8 cellular contexts compared by ENCODE assay signal in the genomic region with DNA sequence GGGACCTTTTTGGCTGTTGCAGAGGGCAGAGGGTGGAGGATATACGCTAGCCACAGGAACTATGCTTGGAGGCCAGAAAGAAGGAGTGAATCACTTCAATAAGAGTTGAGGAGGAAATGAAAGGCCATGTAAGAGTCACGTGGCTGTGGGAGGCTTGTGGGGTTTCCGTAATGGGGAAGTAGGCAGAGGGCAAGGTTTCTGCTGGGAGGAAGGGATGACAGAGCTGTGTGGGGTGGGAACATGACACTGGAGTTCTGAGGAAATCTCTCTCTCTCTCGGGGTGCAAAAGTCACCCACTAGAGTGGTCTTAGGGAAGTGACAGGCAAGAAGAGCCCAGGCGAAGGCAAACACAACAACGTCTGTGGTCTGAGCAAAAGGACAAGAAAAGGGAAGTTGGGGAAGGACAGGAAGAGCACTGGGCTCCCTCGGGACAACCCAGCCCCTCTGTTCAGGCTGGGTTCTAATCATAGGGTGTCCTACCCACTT. TPM values are rescaled to one million over a fixed set of nuclear protein-coding genes. Genes with fewer than 3 reads are reported as not detected.
A peak's percentile ranks its signal among the peaks of the same experiment; 100 is the strongest.
DNase-seq lines count a peak whose midpoint lies in the region; ATAC-seq and TF ChIP-seq lines count a peak whose summit lies in the region.

No MANE protein-coding gene starts in this region.

- no peak overlapping the region for H3K27ac Mint-ChIP-seq in activated T-helper 17 cell treated with anti-CD3 and anti-CD28 coated beads, Interleukin-2, amount 50 U/mL, for 72 hours
- peak overlapping the region; percentile 20 to 57 for H3K27ac Mint-ChIP-seq in natural killer cell treated with Interleukin-12 subunit alpha and Interleukin-12 subunit beta and Interleukin-15 and Interleukin-18, amount 100 ng/mL, for 72 hours

- H3K27me3 Mint-ChIP-seq in activated T-helper 17 cell treated with anti-CD3 and anti-CD28 coated beads, Interleukin-2, amount 50 U/mL, for 72 hours = peaks cover 36% of the 10 kb centered on the region
- H3K27me3 Mint-ChIP-seq in natural killer cell treated with Interleukin-12 subunit alpha and Interleukin-12 subunit beta and Interleukin-15 and Interleukin-18, amount 100 ng/mL, for 72 hours = peaks cover 31 to 33% of the 10 kb centered on the region in 2 donors

- no peaks in the 10 kb centered on the region for H3K9me3 Mint-ChIP-seq in activated T-helper 17 cell treated with anti-CD3 and anti-CD28 coated beads, Interleukin-2, amount 50 U/mL, for 72 hours
- peaks cover 8% of the 10 kb centered on the region for H3K9me3 Mint-ChIP-seq in natural killer cell treated with Interleukin-12 subunit alpha and Interleukin-12 subunit beta and Interleukin-15 and Interleukin-18, amount 100 ng/mL, for 72 hours

- ATAC-seq in GM21390 (IDR thresholded peaks at IDR 0.05; ENCODE audit: unreplicated experiment) (peak; percentile 68), HG03565 (IDR thresholded peaks at IDR 0.05; ENCODE audit: unreplicated experiment) (peak; percentile 58)
- ATAC-seq in activated T-helper 17 cell treated with anti-CD3 and anti-CD28 coated beads, Interleukin-2, amount 50 U/mL, for 72 hours (replicated peaks) = peak; percentile 75
- peak; percentile 50 to 67 for ATAC-seq in natural killer cell treated with Interleukin-12 subunit alpha and Interleukin-12 subunit beta and Interleukin-15 and Interleukin-18, amount 100 ng/mL, for 72 hours

- no peak for TF ChIP-seq CTCF in GM13977 (IDR thresholded peaks at IDR 0.05; ENCODE audit: extremely low read depth, insufficient read depth, missing control alignments)

- peak; percentile 32 for DNase-seq in GM13977 (ENCODE audit: low spot score)
- DNase-seq in natural killer cell treated with Interleukin-12 subunit alpha and Interleukin-12 subunit beta and Interleukin-15 and Interleukin-18, amount 100 ng/mL, for 72 hours (ENCODE audit: low spot score) = no peak
- no peak for DNase-seq in NCI-H2171 (lab: John Stamatoyannopoulos, UW)
- no peak for DNase-seq in NCI-H146 (lab: John Stamatoyannopoulos, UW)
- no peak for DNase-seq in NCI-H1436 treated with DMSO at 0.1 percent for 48 hours (lab: John Stamatoyannopoulos, UW)

- in situ Hi-C loops in GM13977 (cut with MboI; ENCODE audit: low pct_unique_long_range_greater_than_20kb, low sequenced_read_pairs, unreplicated experiment) = no loop called here

- H3K36me3 Mint-ChIP-seq in activated T-helper 17 cell treated with anti-CD3 and anti-CD28 coated beads, Interleukin-2, amount 50 U/mL, for 72 hours (ENCODE audit: low read depth) = no peaks in the 10 kb centered on the region
- H3K36me3 Mint-ChIP-seq in natural killer cell treated with Interleukin-12 subunit alpha and Interleukin-12 subunit beta and Interleukin-15 and Interleukin-18, amount 100 ng/mL, for 72 hours = peaks cover 10% of the 10 kb centered on the region

- peak overlapping the region; percentile 18 for H3K4me3 Mint-ChIP-seq in activated T-helper 17 cell treated with anti-CD3 and anti-CD28 coated beads, Interleukin-2, amount 50 U/mL, for 72 hours
- peak overlapping the region; percentile 66 for H3K4me3 Mint-ChIP-seq in natural killer cell treated with Interleukin-12 subunit alpha and Interleukin-12 subunit beta and Interleukin-15 and Interleukin-18, amount 100 ng/mL, for 72 hours

- H3K4me1 Mint-ChIP-seq in activated T-helper 17 cell treated with anti-CD3 and anti-CD28 coated beads, Interleukin-2, amount 50 U/mL, for 72 hours = peaks cover 5% of the 10 kb centered on the region
- H3K4me1 Mint-ChIP-seq in natural killer cell treated with Interleukin-12 subunit alpha and Interleukin-12 subunit beta and Interleukin-15 and Interleukin-18, amount 100 ng/mL, for 72 hours (ENCODE audit: low read depth in 2 of 2) = peaks cover 14 to 28% of the 10 kb centered on the region in 2 donors

RNA-seq across cellular contexts. Expression of a gene that starts 3.9 kb away (rescaled TPM):
- not detected for total RNA-seq in activated T-helper 17 cell treated with anti-CD3 and anti-CD28 coated beads, Interleukin-2, amount 50 U/mL, for 72 hours
- total RNA-seq in natural killer cell treated with Interleukin-12 subunit alpha and Interleukin-12 subunit beta and Interleukin-15 and Interleukin-18, amount 100 ng/mL, for 72 hours = not detected

RNA-seq across cellular contexts. Expression of a gene that starts 31.6 kb away (rescaled TPM):
- not detected for total RNA-seq in activated T-helper 17 cell treated with anti-CD3 and anti-CD28 coated beads, Interleukin-2, amount 50 U/mL, for 72 hours
- total RNA-seq in natural killer cell treated with Interleukin-12 subunit alpha and Interleukin-12 subunit beta and Interleukin-15 and Interleukin-18, amount 100 ng/mL, for 72 hours = not detected

RNA-seq across cellular contexts. Expression of a gene that starts 45.5 kb away (rescaled TPM):
- total RNA-seq in activated T-helper 17 cell treated with anti-CD3 and anti-CD28 coated beads, Interleukin-2, amount 50 U/mL, for 72 hours = not detected
- not detected for total RNA-seq in natural killer cell treated with Interleukin-12 subunit alpha and Interleukin-12 subunit beta and Interleukin-15 and Interleukin-18, amount 100 ng/mL, for 72 hours
